In the genomic region with DNA sequence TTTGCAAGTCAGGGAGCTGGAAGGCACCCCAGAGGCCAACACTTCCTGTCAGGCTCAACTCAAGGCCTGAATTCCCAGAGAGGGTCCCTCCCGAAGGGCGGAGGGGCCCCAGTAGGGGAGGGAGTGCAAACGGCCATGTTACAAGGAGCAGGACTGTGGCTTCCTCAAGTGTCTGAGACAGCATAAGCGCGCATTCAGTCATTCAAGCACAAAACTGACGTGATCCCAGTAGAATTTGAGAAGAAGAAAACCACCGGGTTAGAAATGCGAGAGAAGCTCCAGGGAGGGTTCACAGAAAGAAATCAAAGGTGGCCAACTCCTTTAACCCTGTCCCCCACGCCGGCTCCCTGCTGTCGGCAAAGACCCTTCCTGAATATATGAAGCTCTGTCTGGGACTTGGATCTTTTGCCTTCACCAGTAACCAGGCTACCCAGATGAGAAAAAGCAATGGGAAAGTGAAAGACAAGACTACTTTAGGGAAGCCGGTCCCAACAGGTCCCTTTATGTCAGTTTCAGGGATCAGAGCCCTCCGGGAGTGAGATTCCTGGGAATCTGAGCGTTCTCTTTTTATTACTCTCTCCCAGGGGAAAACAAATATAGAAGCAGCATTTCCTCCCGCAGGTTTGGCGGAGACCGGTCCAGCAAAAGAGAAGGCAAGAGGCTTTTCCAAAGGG, we compare ENCODE assay signal across 11 cellular contexts. TPM values are rescaled to one million over a fixed set of nuclear protein-coding genes. Genes with fewer than 3 reads are reported as not detected.
A peak's percentile ranks its signal among the peaks of the same experiment; 100 is the strongest.
DNase-seq lines count a peak whose midpoint lies in the region; TF ChIP-seq lines count a peak whose summit lies in the region.
"Had no signal": no experiment of that assay in that cellular context is flagged by ENCODE, and none has a peak within 500 bp of the region (broad histone marks: within the 10 kb centered on the region; RNA-seq: fewer than 3 reads in every experiment).

No MANE protein-coding gene starts in this region.

- H3K27me3 ChIP-seq in H7 (ENCODE audit: control insufficient read depth, insufficient read depth, low read length) (peaks cover 39% of the 10 kb centered on the region), skeletal muscle satellite cell (ENCODE audit: control insufficient read depth, insufficient read depth, low read length) (peaks cover 86% of the 10 kb centered on the region)

- no peak overlapping the region for H3K9ac ChIP-seq in skeletal muscle satellite cell (ENCODE audit: low read depth, low read length)

- DNase-seq in H7, result peak; percentile 67
- DNase-seq in astrocyte of the cerebellum (ENCODE audit: low read depth), result no peak
- DNase-seq in inferior parietal cortex (ENCODE audit: extremely low spot score), result peak; percentile 7
- DNase-seq in NCI-H1436 treated with DMSO at 0.1 percent for 48 hours (lab: John Stamatoyannopoulos, UW), result no peak
- DNase-seq in GF-D8 (lab: John Stamatoyannopoulos, UW), result no peak
- DNase-seq in HCEC 1CT, result no peak
- no peak for DNase-seq in NCI-H146 (lab: John Stamatoyannopoulos, UW)
- DNase-seq: activated CD4-positive, CD25-positive, alpha-beta regulatory T cell; hippocampal formation had no signal

- H3K4me2 ChIP-seq in skeletal muscle satellite cell (ENCODE audit: low read length), result peak overlapping the region; percentile 38

- H3K4me3 ChIP-seq in H7 (ENCODE audit: insufficient read depth, low read depth, low read length), result peak overlapping the region; percentile 60
- peak overlapping the region; percentile 53 for H3K4me3 ChIP-seq in astrocyte of the cerebellum (ENCODE audit: low read depth, low read length)
- no peak overlapping the region for H3K4me3 ChIP-seq in skeletal muscle satellite cell (ENCODE audit: low read length)
- H3K4me3 ChIP-seq: K562 had no signal

- no peaks in the 10 kb centered on the region for H3K36me3 ChIP-seq in H7 (replicated peaks; ENCODE audit: control insufficient read depth, insufficient read depth, low read length)
- no peaks in the 10 kb centered on the region for H3K36me3 ChIP-seq in skeletal muscle satellite cell (ENCODE audit: insufficient read depth, low read length)

- TF ChIP-seq CTCF in astrocyte of the cerebellum (IDR thresholded peaks at IDR 0.05; ENCODE audit: low read depth, low read length, missing control alignments), result no peak

- H3K9me3 ChIP-seq in skeletal muscle satellite cell (replicated peaks; ENCODE audit: low read length), result no peaks in the 10 kb centered on the region

- in situ Hi-C loops in astrocyte of the cerebellum (cut with HindIII; ENCODE audit: low sequenced_read_pairs), result no loop called here

- H3K4me1 ChIP-seq in skeletal muscle satellite cell (ENCODE audit: control insufficient read depth, insufficient read depth, low read length), result peaks cover 8% of the 10 kb centered on the region

RNA-seq across cellular contexts. Expression of gene AFAP1L2, which starts 1.3 kb away (rescaled TPM):
- 2.0 and 2.1 TPM in 2 replicates for total RNA-seq in H7 (2014; rRNA removed; shearing (Covaris generic))
- total RNA-seq in skeletal muscle satellite cell (2012; rRNA removed), result not detected in 2 replicates

Comparison
In these comparisons a context has a peak if more than half of its experiments do, and no peak if none do; other contexts are left out.
1. DNase-seq: peak in H7 (single experiment) and inferior parietal cortex (single experiment); none in astrocyte of the cerebellum (single experiment), NCI-H1436 treated with DMSO at 0.1 percent for 48 hours (single experiment), GF-D8 (single experiment), HCEC 1CT (single experiment) and NCI-H146 (single experiment).